ENCODE assay signal across 1 cellular context in the genomic region with DNA sequence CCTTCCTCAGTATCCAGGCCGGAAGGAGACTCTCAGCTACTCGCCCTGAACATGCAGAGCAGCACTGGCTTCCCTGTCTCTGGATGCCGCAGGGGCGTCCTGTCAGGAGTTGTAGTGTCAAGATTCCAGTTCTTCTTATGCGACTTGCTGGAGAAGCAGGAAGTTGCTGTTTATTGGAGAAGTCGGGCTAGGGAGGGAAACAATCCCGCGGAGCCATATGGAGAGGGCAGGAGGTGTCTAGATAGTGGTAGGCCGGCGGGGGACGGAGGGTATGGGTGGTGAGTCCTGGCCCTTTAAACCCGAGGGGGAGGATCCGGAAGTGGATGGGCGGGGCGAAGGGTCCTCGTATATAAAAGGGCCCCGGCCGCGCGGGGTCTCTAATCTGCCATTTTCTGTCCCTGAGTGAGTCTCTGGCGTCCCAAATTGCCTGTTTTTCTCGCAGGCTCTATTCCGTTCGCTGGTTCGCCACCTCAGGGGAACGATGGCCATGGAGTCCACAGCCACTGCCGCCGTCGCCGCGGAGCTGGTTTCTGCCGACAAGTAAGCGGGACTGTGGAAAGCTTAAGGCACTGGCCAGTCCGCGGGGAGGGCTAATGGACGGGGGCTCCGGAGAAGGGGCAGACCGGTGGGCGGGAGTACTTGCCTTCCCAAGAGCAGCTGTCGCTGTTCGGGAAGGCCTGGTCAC.
TF ChIP-seq lines count a peak whose summit lies in the region.

A gene with protein sequence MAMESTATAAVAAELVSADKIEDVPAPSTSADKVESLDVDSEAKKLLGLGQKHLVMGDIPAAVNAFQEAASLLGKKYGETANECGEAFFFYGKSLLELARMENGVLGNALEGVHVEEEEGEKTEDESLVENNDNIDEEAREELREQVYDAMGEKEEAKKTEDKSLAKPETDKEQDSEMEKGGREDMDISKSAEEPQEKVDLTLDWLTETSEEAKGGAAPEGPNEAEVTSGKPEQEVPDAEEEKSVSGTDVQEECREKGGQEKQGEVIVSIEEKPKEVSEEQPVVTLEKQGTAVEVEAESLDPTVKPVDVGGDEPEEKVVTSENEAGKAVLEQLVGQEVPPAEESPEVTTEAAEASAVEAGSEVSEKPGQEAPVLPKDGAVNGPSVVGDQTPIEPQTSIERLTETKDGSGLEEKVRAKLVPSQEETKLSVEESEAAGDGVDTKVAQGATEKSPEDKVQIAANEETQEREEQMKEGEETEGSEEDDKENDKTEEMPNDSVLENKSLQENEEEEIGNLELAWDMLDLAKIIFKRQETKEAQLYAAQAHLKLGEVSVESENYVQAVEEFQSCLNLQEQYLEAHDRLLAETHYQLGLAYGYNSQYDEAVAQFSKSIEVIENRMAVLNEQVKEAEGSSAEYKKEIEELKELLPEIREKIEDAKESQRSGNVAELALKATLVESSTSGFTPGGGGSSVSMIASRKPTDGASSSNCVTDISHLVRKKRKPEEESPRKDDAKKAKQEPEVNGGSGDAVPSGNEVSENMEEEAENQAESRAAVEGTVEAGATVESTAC (plus strand): TSS at position 376 of the 685 bp plus-strand sequence. CDS start 106 bp downstream, at position 482.

TF ChIP-seq in GM12878, 131 proteins besides CTCF, POLR2A, EP300 and RAD21 (continues in another document):
- TF ChIP-seq, protein P1, sequence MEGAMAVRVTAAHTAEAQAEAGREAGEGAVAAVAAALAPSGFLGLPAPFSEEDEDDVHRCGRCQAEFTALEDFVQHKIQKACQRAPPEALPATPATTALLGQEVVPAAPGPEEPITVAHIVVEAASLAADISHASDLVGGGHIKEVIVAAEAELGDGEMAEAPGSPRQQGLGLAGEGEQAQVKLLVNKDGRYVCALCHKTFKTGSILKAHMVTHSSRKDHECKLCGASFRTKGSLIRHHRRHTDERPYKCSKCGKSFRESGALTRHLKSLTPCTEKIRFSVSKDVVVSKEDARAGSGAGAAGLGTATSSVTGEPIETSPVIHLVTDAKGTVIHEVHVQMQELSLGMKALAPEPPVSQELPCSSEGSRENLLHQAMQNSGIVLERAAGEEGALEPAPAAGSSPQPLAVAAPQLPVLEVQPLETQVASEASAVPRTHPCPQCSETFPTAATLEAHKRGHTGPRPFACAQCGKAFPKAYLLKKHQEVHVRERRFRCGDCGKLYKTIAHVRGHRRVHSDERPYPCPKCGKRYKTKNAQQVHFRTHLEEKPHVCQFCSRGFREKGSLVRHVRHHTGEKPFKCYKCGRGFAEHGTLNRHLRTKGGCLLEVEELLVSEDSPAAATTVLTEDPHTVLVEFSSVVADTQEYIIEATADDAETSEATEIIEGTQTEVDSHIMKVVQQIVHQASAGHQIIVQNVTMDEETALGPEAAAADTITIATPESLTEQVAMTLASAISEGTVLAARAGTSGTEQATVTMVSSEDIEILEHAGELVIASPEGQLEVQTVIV (IDR thresholded peaks at IDR 0.05; ENCODE audit: borderline replicate concordance, partially characterized antibody) = peak; percentile 73
- no peak for TF ChIP-seq HDAC2 (IDR thresholded peaks at IDR 0.05)
- peak; percentile 60; the same call in 1 of the 2 replicates for TF ChIP-seq TCF3 (IDR thresholded peaks at IDR 0.05; ENCODE audit: borderline replicate concordance, insufficient read depth, low read depth, low read length)
- TF ChIP-seq MEF2A (IDR thresholded peaks at IDR 0.05; ENCODE audit: insufficient read depth, low read depth, low read length) = no peak
- TF ChIP-seq SIX5 (IDR thresholded peaks at IDR 0.05; ENCODE audit: low read depth, low read length, severe bottlenecking) = no peak
- TF ChIP-seq BCL11A (IDR thresholded peaks at IDR 0.05; ENCODE audit: low read depth, low read length) = 0 out of 2 replicates have a peak, but pooled peaks have one; percentile 10
- TF ChIP-seq, protein P2, sequence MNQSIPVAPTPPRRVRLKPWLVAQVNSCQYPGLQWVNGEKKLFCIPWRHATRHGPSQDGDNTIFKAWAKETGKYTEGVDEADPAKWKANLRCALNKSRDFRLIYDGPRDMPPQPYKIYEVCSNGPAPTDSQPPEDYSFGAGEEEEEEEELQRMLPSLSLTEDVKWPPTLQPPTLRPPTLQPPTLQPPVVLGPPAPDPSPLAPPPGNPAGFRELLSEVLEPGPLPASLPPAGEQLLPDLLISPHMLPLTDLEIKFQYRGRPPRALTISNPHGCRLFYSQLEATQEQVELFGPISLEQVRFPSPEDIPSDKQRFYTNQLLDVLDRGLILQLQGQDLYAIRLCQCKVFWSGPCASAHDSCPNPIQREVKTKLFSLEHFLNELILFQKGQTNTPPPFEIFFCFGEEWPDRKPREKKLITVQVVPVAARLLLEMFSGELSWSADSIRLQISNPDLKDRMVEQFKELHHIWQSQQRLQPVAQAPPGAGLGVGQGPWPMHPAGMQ (IDR thresholded peaks at IDR 0.05; ENCODE audit: borderline replicate concordance) = no peak
- no peak for TF ChIP-seq EZH2 (IDR thresholded peaks at IDR 0.05; ENCODE audit: borderline replicate concordance, control insufficient read depth, low read depth, low read length)
- TF ChIP-seq ETV6 (conservative IDR thresholded peaks at IDR 0.05 in 1 of 2, IDR thresholded peaks at IDR 0.05 in 1 of 2; ENCODE audit: borderline replicate concordance in 1 of 2, low read depth in 1 of 2) = no peak
- peak; percentile 53; the same call in 1 of the 2 replicates for TF ChIP-seq ZBED1 (IDR thresholded peaks at IDR 0.05; ENCODE audit: borderline replicate concordance)
- peak; percentile 11; the same call in 1 of the 2 replicates for TF ChIP-seq SMARCA5 (IDR thresholded peaks at IDR 0.05)
- no peak for TF ChIP-seq SUPT20H (IDR thresholded peaks at IDR 0.05; ENCODE audit: borderline replicate concordance, control insufficient read depth, low read depth, low read length)
- TF ChIP-seq EGR1 (IDR thresholded peaks at IDR 0.05; ENCODE audit: borderline replicate concordance in 1 of 2, low read depth in 2 of 2, low read length in 2 of 2) = peak in 1 of 2 experiments; percentile 25; a peak in 1 of 3 replicates
- peak; percentile 79 for TF ChIP-seq GATAD2B (conservative IDR thresholded peaks at IDR 0.05; ENCODE audit: low read depth)
- TF ChIP-seq CHD2 (IDR thresholded peaks at IDR 0.05; ENCODE audit: borderline replicate concordance, low read depth, low read length) = no peak
- TF ChIP-seq, protein P3, sequence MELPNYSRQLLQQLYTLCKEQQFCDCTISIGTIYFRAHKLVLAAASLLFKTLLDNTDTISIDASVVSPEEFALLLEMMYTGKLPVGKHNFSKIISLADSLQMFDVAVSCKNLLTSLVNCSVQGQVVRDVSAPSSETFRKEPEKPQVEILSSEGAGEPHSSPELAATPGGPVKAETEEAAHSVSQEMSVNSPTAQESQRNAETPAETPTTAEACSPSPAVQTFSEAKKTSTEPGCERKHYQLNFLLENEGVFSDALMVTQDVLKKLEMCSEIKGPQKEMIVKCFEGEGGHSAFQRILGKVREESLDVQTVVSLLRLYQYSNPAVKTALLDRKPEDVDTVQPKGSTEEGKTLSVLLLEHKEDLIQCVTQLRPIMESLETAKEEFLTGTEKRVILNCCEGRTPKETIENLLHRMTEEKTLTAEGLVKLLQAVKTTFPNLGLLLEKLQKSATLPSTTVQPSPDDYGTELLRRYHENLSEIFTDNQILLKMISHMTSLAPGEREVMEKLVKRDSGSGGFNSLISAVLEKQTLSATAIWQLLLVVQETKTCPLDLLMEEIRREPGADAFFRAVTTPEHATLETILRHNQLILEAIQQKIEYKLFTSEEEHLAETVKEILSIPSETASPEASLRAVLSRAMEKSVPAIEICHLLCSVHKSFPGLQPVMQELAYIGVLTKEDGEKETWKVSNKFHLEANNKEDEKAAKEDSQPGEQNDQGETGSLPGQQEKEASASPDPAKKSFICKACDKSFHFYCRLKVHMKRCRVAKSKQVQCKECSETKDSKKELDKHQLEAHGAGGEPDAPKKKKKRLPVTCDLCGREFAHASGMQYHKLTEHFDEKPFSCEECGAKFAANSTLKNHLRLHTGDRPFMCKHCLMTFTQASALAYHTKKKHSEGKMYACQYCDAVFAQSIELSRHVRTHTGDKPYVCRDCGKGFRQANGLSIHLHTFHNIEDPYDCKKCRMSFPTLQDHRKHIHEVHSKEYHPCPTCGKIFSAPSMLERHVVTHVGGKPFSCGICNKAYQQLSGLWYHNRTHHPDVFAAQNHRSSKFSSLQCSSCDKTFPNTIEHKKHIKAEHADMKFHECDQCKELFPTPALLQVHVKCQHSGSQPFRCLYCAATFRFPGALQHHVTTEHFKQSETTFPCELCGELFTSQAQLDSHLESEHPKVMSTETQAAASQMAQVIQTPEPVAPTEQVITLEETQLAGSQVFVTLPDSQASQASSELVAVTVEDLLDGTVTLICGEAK (IDR thresholded peaks at IDR 0.05; ENCODE audit: borderline replicate concordance) = peak; percentile 78
- TF ChIP-seq POLR2AphosphoS5 (IDR thresholded peaks at IDR 0.05; ENCODE audit: low read length) = peak; percentile 100
- no peak; the same call in 1 of the 2 replicates for TF ChIP-seq RB1 (IDR thresholded peaks at IDR 0.05; ENCODE audit: borderline replicate concordance)
- peak; percentile 39 for TF ChIP-seq IKZF1 (conservative IDR thresholded peaks at IDR 0.05)
- no peak for TF ChIP-seq WRNIP1 (IDR thresholded peaks at IDR 0.05; ENCODE audit: borderline replicate concordance, low read depth, low read length)
- TF ChIP-seq, protein P4, sequence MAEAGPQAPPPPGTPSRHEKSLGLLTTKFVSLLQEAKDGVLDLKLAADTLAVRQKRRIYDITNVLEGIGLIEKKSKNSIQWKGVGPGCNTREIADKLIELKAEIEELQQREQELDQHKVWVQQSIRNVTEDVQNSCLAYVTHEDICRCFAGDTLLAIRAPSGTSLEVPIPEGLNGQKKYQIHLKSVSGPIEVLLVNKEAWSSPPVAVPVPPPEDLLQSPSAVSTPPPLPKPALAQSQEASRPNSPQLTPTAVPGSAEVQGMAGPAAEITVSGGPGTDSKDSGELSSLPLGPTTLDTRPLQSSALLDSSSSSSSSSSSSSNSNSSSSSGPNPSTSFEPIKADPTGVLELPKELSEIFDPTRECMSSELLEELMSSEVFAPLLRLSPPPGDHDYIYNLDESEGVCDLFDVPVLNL (IDR thresholded peaks at IDR 0.05; ENCODE audit: low read depth, low read length) = 0 out of 2 replicates have a peak, but pooled peaks have one; percentile 32
- TF ChIP-seq PAX5 (IDR thresholded peaks at IDR 0.05; ENCODE audit: borderline replicate concordance, low read depth, low read length) = peak; percentile 12; the same call in 1 of the 2 replicates
- TF ChIP-seq BRCA1 (IDR thresholded peaks at IDR 0.05; ENCODE audit: low read depth, low read length) = no peak
- TF ChIP-seq, protein P5, sequence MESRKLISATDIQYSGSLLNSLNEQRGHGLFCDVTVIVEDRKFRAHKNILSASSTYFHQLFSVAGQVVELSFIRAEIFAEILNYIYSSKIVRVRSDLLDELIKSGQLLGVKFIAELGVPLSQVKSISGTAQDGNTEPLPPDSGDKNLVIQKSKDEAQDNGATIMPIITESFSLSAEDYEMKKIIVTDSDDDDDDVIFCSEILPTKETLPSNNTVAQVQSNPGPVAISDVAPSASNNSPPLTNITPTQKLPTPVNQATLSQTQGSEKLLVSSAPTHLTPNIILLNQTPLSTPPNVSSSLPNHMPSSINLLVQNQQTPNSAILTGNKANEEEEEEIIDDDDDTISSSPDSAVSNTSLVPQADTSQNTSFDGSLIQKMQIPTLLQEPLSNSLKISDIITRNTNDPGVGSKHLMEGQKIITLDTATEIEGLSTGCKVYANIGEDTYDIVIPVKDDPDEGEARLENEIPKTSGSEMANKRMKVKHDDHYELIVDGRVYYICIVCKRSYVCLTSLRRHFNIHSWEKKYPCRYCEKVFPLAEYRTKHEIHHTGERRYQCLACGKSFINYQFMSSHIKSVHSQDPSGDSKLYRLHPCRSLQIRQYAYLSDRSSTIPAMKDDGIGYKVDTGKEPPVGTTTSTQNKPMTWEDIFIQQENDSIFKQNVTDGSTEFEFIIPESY (IDR thresholded peaks at IDR 0.05) = no peak
- TF ChIP-seq, protein P6, sequence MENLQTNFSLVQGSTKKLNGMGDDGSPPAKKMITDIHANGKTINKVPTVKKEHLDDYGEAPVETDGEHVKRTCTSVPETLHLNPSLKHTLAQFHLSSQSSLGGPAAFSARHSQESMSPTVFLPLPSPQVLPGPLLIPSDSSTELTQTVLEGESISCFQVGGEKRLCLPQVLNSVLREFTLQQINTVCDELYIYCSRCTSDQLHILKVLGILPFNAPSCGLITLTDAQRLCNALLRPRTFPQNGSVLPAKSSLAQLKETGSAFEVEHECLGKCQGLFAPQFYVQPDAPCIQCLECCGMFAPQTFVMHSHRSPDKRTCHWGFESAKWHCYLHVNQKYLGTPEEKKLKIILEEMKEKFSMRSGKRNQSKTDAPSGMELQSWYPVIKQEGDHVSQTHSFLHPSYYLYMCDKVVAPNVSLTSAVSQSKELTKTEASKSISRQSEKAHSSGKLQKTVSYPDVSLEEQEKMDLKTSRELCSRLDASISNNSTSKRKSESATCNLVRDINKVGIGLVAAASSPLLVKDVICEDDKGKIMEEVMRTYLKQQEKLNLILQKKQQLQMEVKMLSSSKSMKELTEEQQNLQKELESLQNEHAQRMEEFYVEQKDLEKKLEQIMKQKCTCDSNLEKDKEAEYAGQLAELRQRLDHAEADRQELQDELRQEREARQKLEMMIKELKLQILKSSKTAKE (IDR thresholded peaks at IDR 0.05; ENCODE audit: low read depth, poor library complexity, severe bottlenecking) = peak; percentile 51
- no peak for TF ChIP-seq ATF7 (IDR thresholded peaks at IDR 0.05; ENCODE audit: low read depth)
- TF ChIP-seq, protein P7, sequence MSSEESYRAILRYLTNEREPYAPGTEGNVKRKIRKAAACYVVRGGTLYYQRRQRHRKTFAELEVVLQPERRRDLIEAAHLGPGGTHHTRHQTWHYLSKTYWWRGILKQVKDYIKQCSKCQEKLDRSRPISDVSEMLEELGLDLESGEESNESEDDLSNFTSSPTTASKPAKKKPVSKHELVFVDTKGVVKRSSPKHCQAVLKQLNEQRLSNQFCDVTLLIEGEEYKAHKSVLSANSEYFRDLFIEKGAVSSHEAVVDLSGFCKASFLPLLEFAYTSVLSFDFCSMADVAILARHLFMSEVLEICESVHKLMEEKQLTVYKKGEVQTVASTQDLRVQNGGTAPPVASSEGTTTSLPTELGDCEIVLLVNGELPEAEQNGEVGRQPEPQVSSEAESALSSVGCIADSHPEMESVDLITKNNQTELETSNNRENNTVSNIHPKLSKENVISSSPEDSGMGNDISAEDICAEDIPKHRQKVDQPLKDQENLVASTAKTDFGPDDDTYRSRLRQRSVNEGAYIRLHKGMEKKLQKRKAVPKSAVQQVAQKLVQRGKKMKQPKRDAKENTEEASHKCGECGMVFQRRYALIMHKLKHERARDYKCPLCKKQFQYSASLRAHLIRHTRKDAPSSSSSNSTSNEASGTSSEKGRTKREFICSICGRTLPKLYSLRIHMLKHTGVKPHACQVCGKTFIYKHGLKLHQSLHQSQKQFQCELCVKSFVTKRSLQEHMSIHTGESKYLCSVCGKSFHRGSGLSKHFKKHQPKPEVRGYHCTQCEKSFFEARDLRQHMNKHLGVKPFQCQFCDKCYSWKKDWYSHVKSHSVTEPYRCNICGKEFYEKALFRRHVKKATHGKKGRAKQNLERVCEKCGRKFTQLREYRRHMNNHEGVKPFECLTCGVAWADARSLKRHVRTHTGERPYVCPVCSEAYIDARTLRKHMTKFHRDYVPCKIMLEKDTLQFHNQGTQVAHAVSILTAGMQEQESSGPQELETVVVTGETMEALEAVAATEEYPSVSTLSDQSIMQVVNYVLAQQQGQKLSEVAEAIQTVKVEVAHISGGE (CRISPR knock-in tag; IDR thresholded peaks at IDR 0.05) = no peak
- TF ChIP-seq RUNX3 (IDR thresholded peaks at IDR 0.05; ENCODE audit: low read length) = peak; percentile 40
- no peak for TF ChIP-seq ZNF24 (IDR thresholded peaks at IDR 0.05)
- TF ChIP-seq ZZZ3 (IDR thresholded peaks at IDR 0.05; ENCODE audit: control insufficient read depth, insufficient read length, low read depth) = no peak
- TF ChIP-seq SP1 (IDR thresholded peaks at IDR 0.05; ENCODE audit: low read depth, low read length) = peak; percentile 84
- no peak for TF ChIP-seq CBX3 (IDR thresholded peaks at IDR 0.05; ENCODE audit: borderline replicate concordance, low read depth)
- peak; percentile 95 for TF ChIP-seq CBFB (IDR thresholded peaks at IDR 0.05; ENCODE audit: low read depth)
- no peak for TF ChIP-seq PAX8 (IDR thresholded peaks at IDR 0.05)
- no peak for TF ChIP-seq IRF4 (IDR thresholded peaks at IDR 0.05; ENCODE audit: low read depth, low read length)
